26 cellular contexts compared by ENCODE assay signal in genomic region chr22:42596376-42596775, GRCh38. TPM values are rescaled to one million over a fixed set of nuclear protein-coding genes. Genes with fewer than 3 reads are reported as not detected.
DNase-seq lines count a peak whose midpoint lies in the region; ATAC-seq and TF ChIP-seq lines count a peak whose summit lies in the region.
"Had no signal": no experiment of that assay in that cellular context is flagged by ENCODE, and none has a peak within 500 bp of the region (broad histone marks: within the 10 kb centered on the region; RNA-seq: fewer than 3 reads in every experiment).

No MANE protein-coding gene starts in this region.

- no peaks in the 10 kb centered on the region for H3K9me3 Mint-ChIP-seq in IgD-negative memory B cell
- H3K9me3 Mint-ChIP-seq: CD4-positive, CD25-positive, alpha-beta regulatory T cell; central memory CD8-positive, alpha-beta T cell; naive B cell had no signal

- H3K4me1 ChIP-seq in foreskin keratinocyte, result no peaks in the 10 kb centered on the region

- peak; percentile 85 to 89 for ATAC-seq in left cardiac atrium
- peak; percentile 92 for ATAC-seq in sciatic nerve
- no peak for ATAC-seq in GM18907 (IDR thresholded peaks at IDR 0.05; ENCODE audit: unreplicated experiment)
- ATAC-seq in foreskin keratinocyte, result no peak
- ATAC-seq: T-helper 17 cell had no signal

- H3K27ac ChIP-seq in caudate nucleus (ENCODE audit: low read depth, low read length) (peak overlapping the region; percentile 8), foreskin keratinocyte (no peak overlapping the region)
- H3K27ac ChIP-seq: VCaP had no signal

- H3K27ac Mint-ChIP-seq in IgD-negative memory B cell, result peak overlapping the region in 2 of 3 donors; percentile 31 to 76
- H3K27ac Mint-ChIP-seq: T-helper 17 cell had no signal

- H3K4me3 Mint-ChIP-seq in IgD-negative memory B cell, result no peak overlapping the region
- H3K4me3 Mint-ChIP-seq: CD4-positive, CD25-positive, alpha-beta regulatory T cell; central memory CD8-positive, alpha-beta T cell; naive B cell; T-helper 17 cell had no signal

- no peaks in the 10 kb centered on the region for H3K27me3 ChIP-seq in foreskin keratinocyte
- H3K27me3 ChIP-seq: esophagus muscularis mucosa, MG63 had no signal

- TF ChIP-seq CTCF in foreskin keratinocyte (conservative IDR thresholded peaks at IDR 0.05), result no peak

- intact Hi-C loops in left cardiac atrium (cut with DNase I) (no loop called here), sciatic nerve (cut with DNase I) (no loop called here)

- peaks cover 2% of the 10 kb centered on the region for H3K36me3 Mint-ChIP-seq in IgD-negative memory B cell

- in situ Hi-C loops in KBM-7 (cut with MboI; ENCODE audit: low pct_unique_long_range_greater_than_20kb, low sequenced_read_pairs), result no loop called here

- H3K4me1 Mint-ChIP-seq in IgD-negative memory B cell, result no peaks in the 10 kb centered on the region
- H3K4me1 Mint-ChIP-seq: central memory CD8-positive, alpha-beta T cell had no signal

- DNase-seq in caudate nucleus (lab: John Stamatoyannopoulos, UW) (peak in 1 of 61 donors; percentile 5), left cardiac atrium (no peak), sciatic nerve (ENCODE audit: low spot score) (no peak), HuH-7 (ENCODE audit: low spot score) (no peak), foreskin keratinocyte (no peak), KBM-7 (no peak)
- DNase-seq: activated CD8-positive, alpha-beta memory T cell treated with anti-CD3 and anti-CD28 coated beads, Interleukin-2, amount 50 U/mL, for 48 hours; activated effector memory CD4-positive, alpha-beta T cell treated with anti-CD3 and anti-CD28 coated beads, Interleukin-2, amount 50 U/mL, for 16 hours; CD4-positive, CD25-positive, alpha-beta regulatory T cell; DMS153; effector CD8-positive, alpha-beta T cell; GDM1; head of caudate nucleus; mammary epithelial cell; MG63; naive B cell; NCI-H1436; NCI-H2171; NCI-H748 treated with DMSO at 0.1 percent for 48 hours; T-helper 17 cell had no signal

- H3K27me3 Mint-ChIP-seq in IgD-negative memory B cell, result no peaks in the 10 kb centered on the region
- H3K27me3 Mint-ChIP-seq: CD4-positive, CD25-positive, alpha-beta regulatory T cell; central memory CD8-positive, alpha-beta T cell; naive B cell; T-helper 17 cell had no signal

RNA-seq across cellular contexts. Expression of gene POLDIP3, which starts 18.3 kb away (rescaled TPM):
- polyA plus RNA-seq in IgD-negative memory B cell, result 78.2 TPM
- total RNA-seq in left cardiac atrium, result 10 to 100 TPM; 32.5 to 34.7 TPM
- 81.5 TPM for total RNA-seq in sciatic nerve
- 41.2 and 42.2 TPM in 2 replicates for total RNA-seq in foreskin keratinocyte
- 37.3 and 40.0 TPM in 2 replicates for polyA plus RNA-seq in foreskin keratinocyte

RNA-seq across cellular contexts. Expression of gene SERHL2, which starts 42.6 kb away (rescaled TPM):
- 4.5 TPM for polyA plus RNA-seq in IgD-negative memory B cell
- total RNA-seq in left cardiac atrium, result 1 to 10 TPM; 1.4 to 2.1 TPM
- total RNA-seq in sciatic nerve, result 7.8 TPM
- total RNA-seq in foreskin keratinocyte, result 0.88 and 1.3 TPM in 2 replicates
- 1.1 and 1.5 TPM in 2 replicates for polyA plus RNA-seq in foreskin keratinocyte
- total RNA-seq: CD4-positive, CD25-positive, alpha-beta regulatory T cell had no signal

RNA-seq across cellular contexts. Expression of gene ATP5MGL, which starts 44.0 kb away (rescaled TPM):
- polyA plus RNA-seq in IgD-negative memory B cell, result 0.51 TPM
- under 1 TPM; 0.42 to 0.77 TPM for total RNA-seq in left cardiac atrium
- total RNA-seq in sciatic nerve, result 0.45 TPM
- 0.14 and 0.24 TPM in 2 replicates for total RNA-seq in foreskin keratinocyte
- polyA plus RNA-seq in foreskin keratinocyte, result not detected in 2 replicates
- total RNA-seq: esophagus muscularis mucosa had no signal
- polyA plus RNA-seq: adipose tissue, mammary epithelial cell had no signal

RNA-seq across cellular contexts. Expression of gene CYB5R3, which starts 52.8 kb away (rescaled TPM):
- polyA plus RNA-seq in IgD-negative memory B cell, result 138 TPM
- 100 to 1,000 TPM; 295 to 306 TPM for total RNA-seq in left cardiac atrium
- total RNA-seq in sciatic nerve, result 241 TPM
- 119 and 127 TPM in 2 replicates for total RNA-seq in foreskin keratinocyte
- polyA plus RNA-seq in foreskin keratinocyte, result 234 and 245 TPM in 2 replicates

Comparison
In these comparisons a context has a peak if more than half of its experiments do, and no peak if none do; other contexts are left out.
1. ATAC-seq: peak in left cardiac atrium (2 of 2) and sciatic nerve (single experiment); none in GM18907 (single experiment) and foreskin keratinocyte (single experiment).